Comparison of ENCODE assay signal across 16 cellular contexts in the genomic region with DNA sequence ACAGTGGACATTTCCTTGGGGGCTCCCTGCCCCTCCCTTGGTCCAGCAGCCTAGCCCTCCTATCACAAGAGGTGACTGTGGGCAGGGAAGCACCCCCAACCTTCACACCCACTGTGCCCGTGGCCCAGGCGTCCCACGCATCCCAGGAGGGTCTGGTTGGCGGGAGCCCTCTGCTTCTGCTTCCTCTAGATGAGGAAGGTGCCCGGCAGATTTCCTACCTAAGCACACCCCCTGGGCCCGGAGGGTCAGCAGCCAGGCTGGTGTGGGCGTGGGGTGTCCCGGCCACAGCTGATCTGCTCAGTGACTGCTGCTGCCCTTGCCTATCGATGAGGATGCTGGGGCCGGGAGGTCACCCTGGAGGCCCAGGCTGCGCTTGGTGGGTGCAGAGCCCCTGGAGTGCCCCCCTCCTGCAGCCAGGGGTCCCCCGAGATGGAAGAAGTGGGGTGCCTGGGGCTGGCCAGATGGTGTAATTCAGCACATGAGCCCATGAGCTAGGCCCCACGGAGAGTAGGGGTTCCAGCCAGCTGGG. TPM values are rescaled to one million over a fixed set of nuclear protein-coding genes. Genes with fewer than 3 reads are reported as not detected.
DNase-seq lines count a peak whose midpoint lies in the region; ATAC-seq and TF ChIP-seq lines count a peak whose summit lies in the region.
"Had no signal": no experiment of that assay in that cellular context is flagged by ENCODE, and none has a peak within 500 bp of the region (broad histone marks: within the 10 kb centered on the region; RNA-seq: fewer than 3 reads in every experiment).

No MANE protein-coding gene starts in this region.

- peaks cover 94% of the 10 kb centered on the region for H3K4me1 Mint-ChIP-seq in dendritic cell treated with granulocyte-macrophage colony-stimulating factor and Interleukin-4, amounts not matched to agents 40 ng/mL and 50 ng/mL, for 4 days (ENCODE audit: low read depth)

- peak overlapping the region; percentile 71 for H3K27ac Mint-ChIP-seq in dendritic cell treated with granulocyte-macrophage colony-stimulating factor and Interleukin-4, amounts not matched to agents 40 ng/mL and 50 ng/mL, for 4 days
- H3K27ac Mint-ChIP-seq: activated CD8-positive, alpha-beta T cell treated with anti-CD3 and anti-CD28 coated beads, Interleukin-2, amount 10 ng/mL, durations not matched to agents 7 days and 5 days; activated T-helper 2 cell treated with anti-CD3 and anti-CD28 coated beads, Interferon-gamma antibody, Interleukin-2, Interleukin-4, amounts not matched to agents 10 μg/mL and 5 μg/mL and 100 μg/mL, durations not matched to agents 14 hours and 24 hours and 36 hours; CD8-positive, alpha-beta T cell had no signal

- no peaks in the 10 kb centered on the region for H3K9me3 Mint-ChIP-seq in dendritic cell treated with granulocyte-macrophage colony-stimulating factor and Interleukin-4, amounts not matched to agents 40 ng/mL and 50 ng/mL, for 4 days
- H3K9me3 Mint-ChIP-seq: activated T-helper 2 cell treated with anti-CD3 and anti-CD28 coated beads, Interferon-gamma antibody, Interleukin-2, Interleukin-4, amounts not matched to agents 10 μg/mL and 5 μg/mL and 100 μg/mL, durations not matched to agents 14 hours and 24 hours and 36 hours; CD8-positive, alpha-beta T cell had no signal

- intact Hi-C loops in Panc1 (cut with micrococcal nuclease; ENCODE audit: unreplicated experiment) (no loop called here), mucosa of descending colon (cut with DNase I, micrococcal nuclease) (no loop called here)
- intact Hi-C loops in dendritic cell treated with granulocyte-macrophage colony-stimulating factor and Interleukin-4, amounts not matched to agents 40 ng/mL and 50 ng/mL, for 4 days (cut with micrococcal nuclease): loop anchor here (5.0 kb wide), 1 partner anchor 43 kb away; no protein-coding TSS in a partner anchor

- ATAC-seq in Panc1: no peak
- no peak for ATAC-seq in mucosa of descending colon
- ATAC-seq: activated CD8-positive, alpha-beta T cell treated with anti-CD3 and anti-CD28 coated beads, Interleukin-2, amount 10 ng/mL, durations not matched to agents 7 days and 5 days; CD8-positive, alpha-beta T cell had no signal

- TF ChIP-seq POLR2A in suprapubic skin (IDR thresholded peaks at IDR 0.05): no peak

- TF ChIP-seq CTCF in Panc1 (IDR thresholded peaks at IDR 0.05): no peak
- TF ChIP-seq CTCF in mucosa of descending colon (IDR thresholded peaks at IDR 0.05): no peak
- no peak for TF ChIP-seq CTCF in suprapubic skin (IDR thresholded peaks at IDR 0.05)
- TF ChIP-seq CTCF in BE2C (IDR thresholded peaks at IDR 0.05; ENCODE audit: low read depth, low read length): no peak

- BruUV-seq in Panc1 (replicated peaks; lab: Mats Ljungman, UMichigan): no TSS peak

- H3K27me3 ChIP-seq in Panc1 (ENCODE audit: control insufficient read depth, insufficient read depth, low read length) (no peaks in the 10 kb centered on the region), suprapubic skin (no peaks in the 10 kb centered on the region), BE2C (no peaks in the 10 kb centered on the region)
- H3K27me3 ChIP-seq: pancreas had no signal

- H3K4me1 ChIP-seq in Panc1 (ENCODE audit: control insufficient read depth, insufficient read depth, low read length) (peaks cover 49% of the 10 kb centered on the region), mucosa of descending colon (ENCODE audit: low read depth) (peaks cover 66% of the 10 kb centered on the region), suprapubic skin (peaks cover 94% of the 10 kb centered on the region), BE2C (peaks cover 14% of the 10 kb centered on the region)

- H3K27me3 Mint-ChIP-seq in dendritic cell treated with granulocyte-macrophage colony-stimulating factor and Interleukin-4, amounts not matched to agents 40 ng/mL and 50 ng/mL, for 4 days: no peaks in the 10 kb centered on the region

- CTCF ChIA-PET in Panc1 (lab: Charles Lee): no interaction called here

- peaks cover 95% of the 10 kb centered on the region for H3K36me3 Mint-ChIP-seq in dendritic cell treated with granulocyte-macrophage colony-stimulating factor and Interleukin-4, amounts not matched to agents 40 ng/mL and 50 ng/mL, for 4 days (ENCODE audit: low read depth)
- H3K36me3 Mint-ChIP-seq: CD8-positive, alpha-beta T cell had no signal

- peak overlapping the region; percentile 49 for H3K4me3 Mint-ChIP-seq in dendritic cell treated with granulocyte-macrophage colony-stimulating factor and Interleukin-4, amounts not matched to agents 40 ng/mL and 50 ng/mL, for 4 days
- H3K4me3 Mint-ChIP-seq: activated CD8-positive, alpha-beta T cell treated with anti-CD3 and anti-CD28 coated beads, Interleukin-2, amount 10 ng/mL, durations not matched to agents 7 days and 5 days; CD8-positive, alpha-beta T cell had no signal

- H3K36me3 ChIP-seq in Panc1 (ENCODE audit: control insufficient read depth, insufficient read depth, low read length) (no peaks in the 10 kb centered on the region), mucosa of descending colon (ENCODE audit: low read depth) (no peaks in the 10 kb centered on the region), suprapubic skin (no peaks in the 10 kb centered on the region), BE2C (no peaks in the 10 kb centered on the region)
- H3K36me3 ChIP-seq: pancreas had no signal

- H3K9me3 ChIP-seq in Panc1 (ENCODE audit: control insufficient read depth, insufficient read depth, low read depth, low read length) (no peaks in the 10 kb centered on the region), mucosa of descending colon (no peaks in the 10 kb centered on the region), suprapubic skin (no peaks in the 10 kb centered on the region), BE2C (no peaks in the 10 kb centered on the region)
- H3K9me3 ChIP-seq: pancreas had no signal

- no peak overlapping the region for H3K4me3 ChIP-seq in Panc1 (ENCODE audit: low read depth in 2 of 2, low read length in 2 of 2)
- H3K4me3 ChIP-seq in mucosa of descending colon: no peak overlapping the region
- H3K4me3 ChIP-seq in suprapubic skin: peak overlapping the region; percentile 17
- H3K4me3 ChIP-seq in BE2C (ENCODE audit: low read depth, low read length): no peak overlapping the region
- H3K4me3 ChIP-seq: pancreas had no signal

- no peak for TF ChIP-seq EP300 in suprapubic skin (IDR thresholded peaks at IDR 0.05)

- in situ Hi-C loops in Panc1 (cut with HindIII; ENCODE audit: low pct_unique_long_range_greater_than_20kb, low sequenced_read_pairs): no loop called here

- 62% methylated on average over 3 of the region's 13 CpGs for WGBS in suprapubic skin

- POLR2A ChIA-PET in Panc1 (lab: Charles Lee): no interaction called here

- DNase-seq in Panc1 (ENCODE audit: low read depth, low spot score) (no peak), mucosa of descending colon (peak in 2 of 3 donors; percentile 56 to 59), suprapubic skin (ENCODE audit: low spot score in 2 of 2) (peak in 1 of 2 donors; percentile 62), inferior parietal cortex (ENCODE audit: extremely low spot score) (no peak), Ammon's horn (ENCODE audit: low spot score) (no peak), BE2C (no peak)
- no peak for DNase-seq in activated naive CD4-positive, alpha-beta T cell (lab: John Stamatoyannopoulos, UW)
- DNase-seq: activated CD8-positive, alpha-beta T cell treated with anti-CD3 and anti-CD28 coated beads, Interleukin-2, amount 10 ng/mL, durations not matched to agents 7 days and 5 days; EL; mesendoderm; stimulated activated CD4-positive, alpha-beta T cell treated with anti-CD3 and anti-CD28 coated beads, Interleukin-15, amount 100 ng/mL, for 24 hours; trophoblast cell had no signal

- H3K27ac ChIP-seq in Panc1 (ENCODE audit: low read length) (0 out of 2 replicates have a peak overlapping the region, but pooled peaks have one; percentile 12), suprapubic skin (peak overlapping the region; percentile 81)

RNA-seq across cellular contexts. Expression of gene SH3BP2, which starts 12.2 kb away (rescaled TPM):
- total RNA-seq in Panc1 (2021; ENCODE audit: unreplicated experiment): 93.4 TPM
- 56.2 TPM for polyA plus RNA-seq in Panc1 (2012; ENCODE audit: insufficient read length)
- total RNA-seq in mucosa of descending colon: 10 to 100 TPM; 48.1 to 75.3 (median 73.0) TPM
- total RNA-seq in suprapubic skin: 100 to 1,000 TPM; 116 to 709 (median 162) TPM
- 35.4 TPM for polyA plus RNA-seq in BE2C (2012; ENCODE audit: insufficient read depth, insufficient read length, low read depth)

RNA-seq across cellular contexts. Expression of gene ADD1, which starts 38.6 kb away (rescaled TPM):
- 158 TPM for total RNA-seq in Panc1 (2021; ENCODE audit: unreplicated experiment)
- polyA plus RNA-seq in Panc1 (2012; ENCODE audit: insufficient read length): 126 TPM
- total RNA-seq in mucosa of descending colon: 100 to 1,000 TPM; 201 to 373 (median 261) TPM
- 100 to 1,000 TPM; 122 to 299 (median 196) TPM for total RNA-seq in suprapubic skin
- polyA plus RNA-seq in BE2C (2012; ENCODE audit: insufficient read depth, insufficient read length, low read depth): 184 TPM

RNA-seq across cellular contexts. Expression of gene TNIP2, which starts 48.9 kb away (rescaled TPM):
- total RNA-seq in Panc1 (2021; ENCODE audit: unreplicated experiment): 60.3 TPM
- polyA plus RNA-seq in Panc1 (2012; ENCODE audit: insufficient read length): 59.6 TPM
- 10 to 100 TPM; 50.3 to 51.5 (median 51.2) TPM for total RNA-seq in mucosa of descending colon
- 10 to 100 TPM; 21.8 to 36.0 (median 30.8) TPM for total RNA-seq in suprapubic skin
- polyA plus RNA-seq in BE2C (2012; ENCODE audit: insufficient read depth, insufficient read length, low read depth): 47.1 TPM

Comparison
In these comparisons a context has a peak if more than half of its experiments do, and no peak if none do; other contexts are left out.
1. DNase-seq: peak in mucosa of descending colon (2 of 3); none in Panc1 (single experiment), inferior parietal cortex (single experiment), Ammon's horn (single experiment), activated naive CD4-positive, alpha-beta T cell (0 of 4) and BE2C (single experiment).